In the genomic region with DNA sequence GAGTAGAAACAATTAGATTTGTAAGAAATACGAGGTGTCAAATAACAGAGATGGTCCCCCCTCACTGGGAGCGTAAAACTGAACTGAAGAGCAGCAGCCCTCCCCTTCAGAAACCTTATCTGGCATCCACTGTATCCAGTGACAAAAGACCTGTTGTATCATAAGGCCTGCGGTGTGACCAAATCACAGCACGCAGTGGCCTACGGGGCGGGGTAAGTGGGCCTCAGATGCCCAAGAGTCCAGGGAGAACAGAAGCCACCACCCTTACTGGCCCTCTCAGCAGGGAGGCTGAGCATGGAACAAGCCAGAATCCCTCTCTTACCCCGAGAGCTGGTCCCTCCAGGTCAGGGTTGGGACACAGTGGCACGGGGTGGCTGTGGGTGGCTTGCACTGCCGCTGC, we compare ENCODE assay signal across 29 cellular contexts. TPM values are rescaled to one million over a fixed set of nuclear protein-coding genes. Genes with fewer than 3 reads are reported as not detected.
DNase-seq lines count a peak whose midpoint lies in the region; ATAC-seq and TF ChIP-seq lines count a peak whose summit lies in the region.
"Had no signal": no experiment of that assay in that cellular context is flagged by ENCODE, and none has a peak within 500 bp of the region (broad histone marks: within the 10 kb centered on the region; RNA-seq: fewer than 3 reads in every experiment).

No MANE protein-coding gene starts in this region.

- no peaks in the 10 kb centered on the region for H3K27me3 ChIP-seq in CD8-positive, alpha-beta T cell (ENCODE audit: insufficient read depth, low read length)
- H3K27me3 ChIP-seq in stomach smooth muscle (ENCODE audit: control insufficient read depth in 1 of 2, insufficient read depth in 2 of 2, low read length in 2 of 2), result no peaks in the 10 kb centered on the region
- H3K27me3 ChIP-seq: BE2C, tibial artery had no signal

- DNase-seq in Right ventricle myocardium inferior (ENCODE audit: missing footprints) (no peak), left cardiac atrium (no peak), left kidney (ENCODE audit: low read depth, low spot score) (peak; percentile 65), NCI-H2029 (lab: John Stamatoyannopoulos, UW) (no peak)
- no peak for DNase-seq in CD8-positive, alpha-beta T cell
- DNase-seq in activated CD8-positive, alpha-beta memory T cell treated with anti-CD3 and anti-CD28 coated beads, Interleukin-2, amount 50 U/mL, for 48 hours, result no peak
- DNase-seq: ACHN; activated CD4-positive, alpha-beta T cell treated with anti-CD3 and anti-CD28 coated beads, Interleukin-2, amount 50 U/mL, for 48 hours; activated naive CD4-positive, alpha-beta T cell; amygdala; BE2C; Calu3; DMS79 treated with DMSO at 0.1 percent for 48 hours; effector CD4-positive, alpha-beta T cell; GF-D8; H7; NCI-H1436; NCI-H2107; posterior cingulate gyrus; RPMI8226; SK-N-SH; stimulated activated CD4-positive, alpha-beta T cell treated with anti-CD3 and anti-CD28 coated beads, Interleukin-15, amount 100 ng/mL, for 24 hours; stimulated activated naive CD4-positive, alpha-beta T cell treated with Interleukin-2 at 50 U/mL for 16 hours had no signal

- CTCF ChIA-PET in CD8-positive, alpha-beta T cell (lab: Charles Lee), result interaction anchor here (0.7 to 1.2 kb wide), 2 partner anchors 42 to 97 kb away, joined by 3 read pairs; no protein-coding TSS in a partner anchor

- peaks cover 35% of the 10 kb centered on the region for H3K4me1 ChIP-seq in CD8-positive, alpha-beta T cell (ENCODE audit: insufficient read depth, low read length)
- H3K4me1 ChIP-seq in stomach smooth muscle (ENCODE audit: control insufficient read depth, insufficient read depth, low read length), result peaks cover 36% of the 10 kb centered on the region

- H3K36me3 Mint-ChIP-seq in CD8-positive, alpha-beta T cell, result peaks cover 90% of the 10 kb centered on the region

- peaks cover 52% of the 10 kb centered on the region for H3K36me3 ChIP-seq in CD8-positive, alpha-beta T cell (ENCODE audit: insufficient read depth, low read length)
- peaks cover 46 to 69% of the 10 kb centered on the region in 2 donors for H3K36me3 ChIP-seq in stomach smooth muscle (ENCODE audit: control insufficient read depth in 2 of 2, insufficient read depth in 2 of 2, low read length in 2 of 2)

- H3K4me3 Mint-ChIP-seq in CD8-positive, alpha-beta T cell, result no peak overlapping the region
- H3K4me3 Mint-ChIP-seq: natural killer cell treated with Interleukin-12 subunit alpha and Interleukin-12 subunit beta and Interleukin-15 and Interleukin-18, amount 100 ng/mL, for 72 hours; T-helper 1 cell treated with Interleukin-12 subunit alpha and Interleukin-12 subunit beta and Interleukin-4 antibody, amounts not matched to agents 30 μg/mL and 1 μg/mL, for 36 hours had no signal

- H3K9ac ChIP-seq in stomach smooth muscle (ENCODE audit: low read length in 2 of 2), result no peak overlapping the region
- H3K9ac ChIP-seq: KMS-11, SK-N-SH had no signal

- no peak overlapping the region for H3K27ac ChIP-seq in CD8-positive, alpha-beta T cell (ENCODE audit: low read depth, low read length)
- peak overlapping the region; percentile 24 for H3K27ac ChIP-seq in stomach smooth muscle (ENCODE audit: low read length)
- H3K27ac ChIP-seq: KMS-11, tibial artery had no signal

- H3K9me3 ChIP-seq in CD8-positive, alpha-beta T cell (ENCODE audit: low read length), result no peaks in the 10 kb centered on the region
- no peaks in the 10 kb centered on the region for H3K9me3 ChIP-seq in stomach smooth muscle (ENCODE audit: control insufficient read depth in 2 of 2, low read length in 2 of 2)
- H3K9me3 ChIP-seq: BE2C, SK-N-SH, tibial artery had no signal

- POLR2A ChIA-PET in CD8-positive, alpha-beta T cell (lab: Charles Lee), result interaction anchor here (1.3 kb wide), 1 partner anchor 15 kb away, joined by 3 read pairs; no protein-coding TSS in a partner anchor

- intact Hi-C loops in Right ventricle myocardium inferior (cut with DNase I), result no loop called here
- intact Hi-C loops in left cardiac atrium (cut with DNase I), result no loop called here
- intact Hi-C loops in CD8-positive, alpha-beta T cell (cut with DNase I, micrococcal nuclease), result no loop called here

- peak overlapping the region; percentile 60 for H3K27ac Mint-ChIP-seq in CD8-positive, alpha-beta T cell
- H3K27ac Mint-ChIP-seq: T-helper 1 cell treated with Interleukin-12 subunit alpha and Interleukin-12 subunit beta and Interleukin-4 antibody, amounts not matched to agents 30 μg/mL and 1 μg/mL, for 36 hours had no signal

- no peak overlapping the region for H3K4me3 ChIP-seq in CD8-positive, alpha-beta T cell (ENCODE audit: low read depth, low read length)
- no peak overlapping the region for H3K4me3 ChIP-seq in stomach smooth muscle (ENCODE audit: low read length in 2 of 2)
- H3K4me3 ChIP-seq: tibial artery had no signal

- peaks cover 54% of the 10 kb centered on the region for H3K4me1 Mint-ChIP-seq in CD8-positive, alpha-beta T cell (ENCODE audit: low read depth)

- H3K9me3 Mint-ChIP-seq in CD8-positive, alpha-beta T cell, result no peaks in the 10 kb centered on the region
- H3K9me3 Mint-ChIP-seq: natural killer cell treated with Interleukin-12 subunit alpha and Interleukin-12 subunit beta and Interleukin-15 and Interleukin-18, amount 100 ng/mL, for 72 hours; T-helper 1 cell treated with Interleukin-12 subunit alpha and Interleukin-12 subunit beta and Interleukin-4 antibody, amounts not matched to agents 30 μg/mL and 1 μg/mL, for 36 hours had no signal

- H3K27me3 Mint-ChIP-seq in CD8-positive, alpha-beta T cell (ENCODE audit: low read depth), result no peaks in the 10 kb centered on the region
- H3K27me3 Mint-ChIP-seq: natural killer cell treated with Interleukin-12 subunit alpha and Interleukin-12 subunit beta and Interleukin-15 and Interleukin-18, amount 100 ng/mL, for 72 hours had no signal

- ATAC-seq in Right ventricle myocardium inferior (peak; percentile 2), left cardiac atrium (no peak)
- no peak for ATAC-seq in CD8-positive, alpha-beta T cell
- ATAC-seq: activated CD4-positive, CD25-positive, alpha-beta regulatory T cell treated with anti-CD3 and anti-CD28 coated beads, Interleukin-2, amount 50 U/mL, for 24 hours; natural killer cell treated with Interleukin-12 subunit alpha and Interleukin-12 subunit beta and Interleukin-15 and Interleukin-18, amount 100 ng/mL, for 72 hours had no signal

- no peak for TF ChIP-seq CTCF in CD8-positive, alpha-beta T cell (IDR thresholded peaks at IDR 0.05)

RNA-seq across cellular contexts. Expression of a gene that starts 5.5 kb away (rescaled TPM):
- total RNA-seq in Right ventricle myocardium inferior, result 62.8 TPM
- 10 to 100 TPM; 44.9 to 55.3 TPM for total RNA-seq in left cardiac atrium
- 100 to 1,000 TPM; 316 to 336 TPM for total RNA-seq in CD8-positive, alpha-beta T cell

RNA-seq across cellular contexts. Expression of a gene that starts 5.7 kb away (rescaled TPM):
- 17.3 TPM for total RNA-seq in Right ventricle myocardium inferior
- 10 to 100 TPM; 22.0 to 25.7 TPM for total RNA-seq in left cardiac atrium
- total RNA-seq in CD8-positive, alpha-beta T cell, result 10 to 100 TPM; 40.3 to 43.1 TPM

RNA-seq across cellular contexts. Expression of a gene that starts 10.2 kb away (rescaled TPM):
- total RNA-seq in Right ventricle myocardium inferior (375 TPM), left cardiac atrium (100 to 1,000 TPM; 394 to 506 TPM)
- total RNA-seq in CD8-positive, alpha-beta T cell, result 10 to 100 TPM; 23.9 to 27.8 TPM

RNA-seq across cellular contexts. Expression of a gene that starts 16.2 kb away (rescaled TPM):
- total RNA-seq in Right ventricle myocardium inferior (74.0 TPM), left cardiac atrium (100 to 1,000 TPM in 1 of 2 donors, 10 to 100 TPM in 1; 78.1 to 108 TPM)
- 100 to 1,000 TPM; 621 to 637 TPM for total RNA-seq in CD8-positive, alpha-beta T cell

RNA-seq across cellular contexts. Expression of a gene that starts 17.0 kb away (rescaled TPM):
- total RNA-seq in Right ventricle myocardium inferior, result 20.8 TPM
- 10 to 100 TPM; 23.0 to 28.0 TPM for total RNA-seq in left cardiac atrium
- 10 to 100 TPM; 28.6 to 34.4 TPM for total RNA-seq in CD8-positive, alpha-beta T cell

Comparison
In these comparisons a context has a peak if more than half of its experiments do, and no peak if none do; other contexts are left out.
1. RNA of a gene that starts 10.2 kb away (total RNA-seq): 394 to 506 TPM in left cardiac atrium and 375 TPM in Right ventricle myocardium inferior (single experiment); 23.9 to 27.8 TPM in CD8-positive, alpha-beta T cell; every median in the first group is over 10 times any median in the second.